In the genomic region with DNA sequence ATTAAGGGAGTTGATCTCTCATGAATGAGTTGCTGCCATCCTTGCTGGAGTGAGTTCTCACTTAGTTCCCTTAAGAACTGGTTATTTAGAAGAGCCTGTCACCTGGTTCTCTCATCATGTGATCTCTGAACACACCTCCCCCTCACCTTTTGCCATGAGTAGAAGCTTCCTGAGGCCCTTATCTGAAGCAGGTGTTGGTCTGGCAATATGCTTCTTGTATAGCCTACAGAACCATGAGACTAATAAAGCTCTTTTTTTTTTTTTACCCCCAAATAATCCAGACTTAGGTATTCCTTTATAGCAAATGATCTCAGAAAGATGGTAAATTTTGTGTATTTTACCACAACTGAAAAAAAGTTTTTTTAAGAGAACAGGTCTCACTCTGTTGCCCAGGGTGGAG, we compare ENCODE assay signal across 21 cellular contexts.
"Had no signal": no experiment of that assay in that cellular context is flagged by ENCODE, and none has a peak within 500 bp of the region (broad histone marks: within the 10 kb centered on the region; RNA-seq: fewer than 3 reads in every experiment).

No MANE protein-coding gene starts in this region.

- H3K4me1 ChIP-seq: breast epithelium had no signal

- ATAC-seq: activated CD8-positive, alpha-beta memory T cell treated with anti-CD3 and anti-CD28 coated beads, Interleukin-2, amount 10 ng/mL, durations not matched to agents 7 days and 5 days; activated CD8-positive, alpha-beta T cell treated with anti-CD3 and anti-CD28 coated beads for 36 hours; activated T-helper 17 cell treated with anti-CD3 and anti-CD28 coated beads, Interleukin-2, amount 50 U/mL, for 72 hours; effector memory CD8-positive, alpha-beta T cell; left ventricle myocardium superior; right cardiac atrium; stimulated activated naive CD8-positive, alpha-beta T cell treated with anti-CD3 and anti-CD28 coated beads, Interleukin-15, amount 100 ng/mL, for 72 hours had no signal

- H3K27me3 Mint-ChIP-seq: activated CD4-positive, alpha-beta T cell treated with anti-CD3 and anti-CD28 coated beads, Interleukin-2, amount 10 ng/mL, durations not matched to agents 7 days and 5 days; activated CD8-positive, alpha-beta memory T cell treated with anti-CD3 and anti-CD28 coated beads, Interleukin-2, amount 10 ng/mL, durations not matched to agents 7 days and 5 days; activated CD8-positive, alpha-beta T cell treated with anti-CD3 and anti-CD28 coated beads for 36 hours; activated naive CD8-positive, alpha-beta T cell treated with anti-CD3 and anti-CD28 coated beads, Interleukin-2, amount 10 ng/mL, durations not matched to agents 7 days and 5 days; activated T-helper 17 cell treated with anti-CD3 and anti-CD28 coated beads, Interleukin-2, amount 50 U/mL, for 72 hours; central memory CD8-positive, alpha-beta T cell; effector memory CD8-positive, alpha-beta T cell; stimulated activated naive CD8-positive, alpha-beta T cell treated with anti-CD3 and anti-CD28 coated beads, Interleukin-15, amount 100 ng/mL, for 72 hours had no signal

- H3K4me3 Mint-ChIP-seq: activated CD4-positive, alpha-beta T cell treated with anti-CD3 and anti-CD28 coated beads, Interleukin-2, amount 10 ng/mL, durations not matched to agents 7 days and 5 days; activated CD8-positive, alpha-beta memory T cell treated with anti-CD3 and anti-CD28 coated beads, Interleukin-2, amount 10 ng/mL, durations not matched to agents 7 days and 5 days; activated CD8-positive, alpha-beta T cell treated with anti-CD3 and anti-CD28 coated beads for 36 hours; activated naive CD8-positive, alpha-beta T cell treated with anti-CD3 and anti-CD28 coated beads, Interleukin-2, amount 10 ng/mL, durations not matched to agents 7 days and 5 days; activated T-helper 17 cell treated with anti-CD3 and anti-CD28 coated beads, Interleukin-2, amount 50 U/mL, for 72 hours; central memory CD8-positive, alpha-beta T cell; effector memory CD8-positive, alpha-beta T cell; stimulated activated naive CD8-positive, alpha-beta T cell treated with anti-CD3 and anti-CD28 coated beads, Interleukin-15, amount 100 ng/mL, for 72 hours had no signal

- H3K4me3 ChIP-seq: breast epithelium, esophagus muscularis mucosa, transverse colon had no signal

- H3K27me3 ChIP-seq: breast epithelium, esophagus muscularis mucosa, transverse colon had no signal

- DNase-seq: activated CD4-positive, alpha-beta T cell treated with anti-CD3 and anti-CD28 coated beads, Interleukin-2, amount 10 ng/mL, durations not matched to agents 7 days and 5 days; activated CD4-positive, CD25-positive, alpha-beta regulatory T cell treated with anti-CD3 and anti-CD28 coated beads, Interleukin-2, amount 50 U/mL, for 72 hours; activated CD8-positive, alpha-beta memory T cell treated with anti-CD3 and anti-CD28 coated beads, Interleukin-2, amount 10 ng/mL, durations not matched to agents 7 days and 5 days; activated CD8-positive, alpha-beta T cell treated with anti-CD3 and anti-CD28 coated beads for 36 hours; activated naive CD8-positive, alpha-beta T cell treated with anti-CD3 and anti-CD28 coated beads, Interleukin-2, amount 10 ng/mL, durations not matched to agents 7 days and 5 days; amniotic stem cell; effector memory CD8-positive, alpha-beta T cell; head of caudate nucleus; hypothalamus; left ventricle myocardium superior; mammary epithelial cell; nucleus accumbens; right cardiac atrium; stimulated activated CD4-positive, alpha-beta T cell treated with anti-CD3 and anti-CD28 coated beads, Interleukin-1b, Interleukin-23, amount 100 ng/mL, for 48 hours; stimulated activated naive CD8-positive, alpha-beta T cell treated with anti-CD3 and anti-CD28 coated beads, Interleukin-15, amount 100 ng/mL, for 72 hours; transverse colon had no signal

- H3K36me3 ChIP-seq: breast epithelium, esophagus muscularis mucosa, transverse colon had no signal

- H3K27ac Mint-ChIP-seq: activated CD4-positive, alpha-beta T cell treated with anti-CD3 and anti-CD28 coated beads, Interleukin-2, amount 10 ng/mL, durations not matched to agents 7 days and 5 days; activated CD8-positive, alpha-beta memory T cell treated with anti-CD3 and anti-CD28 coated beads, Interleukin-2, amount 10 ng/mL, durations not matched to agents 7 days and 5 days; activated CD8-positive, alpha-beta T cell treated with anti-CD3 and anti-CD28 coated beads for 36 hours; activated naive CD8-positive, alpha-beta T cell treated with anti-CD3 and anti-CD28 coated beads, Interleukin-2, amount 10 ng/mL, durations not matched to agents 7 days and 5 days; activated T-helper 17 cell treated with anti-CD3 and anti-CD28 coated beads, Interleukin-2, amount 50 U/mL, for 72 hours had no signal

- H3K9me3 ChIP-seq: breast epithelium, esophagus muscularis mucosa, transverse colon had no signal

- H3K9me3 Mint-ChIP-seq: activated CD4-positive, alpha-beta T cell treated with anti-CD3 and anti-CD28 coated beads, Interleukin-2, amount 10 ng/mL, durations not matched to agents 7 days and 5 days; activated CD8-positive, alpha-beta T cell treated with anti-CD3 and anti-CD28 coated beads for 36 hours; activated T-helper 17 cell treated with anti-CD3 and anti-CD28 coated beads, Interleukin-2, amount 50 U/mL, for 72 hours; central memory CD8-positive, alpha-beta T cell; effector memory CD8-positive, alpha-beta T cell; stimulated activated naive CD8-positive, alpha-beta T cell treated with anti-CD3 and anti-CD28 coated beads, Interleukin-15, amount 100 ng/mL, for 72 hours had no signal

- H3K27ac ChIP-seq: breast epithelium, esophagus muscularis mucosa, parathyroid adenoma, transverse colon had no signal
